10 cellular contexts compared by ENCODE assay signal in genomic region chr4:24992968-24993367, GRCh38. TPM values are rescaled to one million over a fixed set of nuclear protein-coding genes. Genes with fewer than 3 reads are reported as not detected.
"Had no signal": no experiment of that assay in that cellular context is flagged by ENCODE, and none has a peak within 500 bp of the region (broad histone marks: within the 10 kb centered on the region; RNA-seq: fewer than 3 reads in every experiment).

No MANE protein-coding gene starts in this region.

- H3K9ac ChIP-seq: GM23248 had no signal

- ATAC-seq: GM23338, HCT116 had no signal

- H2AFZ ChIP-seq: GM23248, GM23338 had no signal

- H3K4me3 ChIP-seq: GM23248, GM23338, HAP-1 had no signal

- H3K36me3 ChIP-seq: HAP-1 had no signal

- H3K27ac Mint-ChIP-seq: GM23338, H9, HFFc6 had no signal

- H3K27ac ChIP-seq: GM23248 had no signal

- H3K4me3 Mint-ChIP-seq: GM23338, H9, HFFc6 had no signal

- H3K9me3 ChIP-seq: HAP-1 had no signal

- H3K4me2 ChIP-seq: GM23338 had no signal

- FAIRE-seq: H54 had no signal

- DNase-seq: GM23248, GOT3, H7, H9, HCEC 1CT, HFFc6 had no signal

- H3K4me1 ChIP-seq: HAP-1 had no signal

RNA-seq across cellular contexts. Expression of gene LGI2, which starts 37.8 kb away (rescaled TPM):
- total RNA-seq: GM23248, HFFc6 had no signal
- polyA plus RNA-seq: GM23248 had no signal
